16 cellular contexts compared by ENCODE assay signal in genomic region chr3:110816008-110816407, GRCh38.
DNase-seq lines count a peak whose midpoint lies in the region; ATAC-seq, FAIRE-seq and TF ChIP-seq lines count a peak whose summit lies in the region.
"Had no signal": no experiment of that assay in that cellular context is flagged by ENCODE, and none has a peak within 500 bp of the region (broad histone marks: within the 10 kb centered on the region; RNA-seq: fewer than 3 reads in every experiment).

No MANE protein-coding gene starts in this region.

- H4K20me1 ChIP-seq in astrocyte (ENCODE audit: insufficient read depth, low read length): no peaks in the 10 kb centered on the region

- no peaks in the 10 kb centered on the region for H3K9me3 Mint-ChIP-seq in astrocyte (ENCODE audit: unreplicated experiment)
- H3K9me3 Mint-ChIP-seq in progenitor cell of endocrine pancreas (ENCODE audit: low read depth): peaks cover 3% of the 10 kb centered on the region
- H3K9me3 Mint-ChIP-seq: brain had no signal

- H3K4me3 Mint-ChIP-seq in astrocyte (ENCODE audit: unreplicated experiment) (no peak overlapping the region), progenitor cell of endocrine pancreas (ENCODE audit: low read depth) (no peak overlapping the region)
- H3K4me3 Mint-ChIP-seq: brain; CD4-positive, CD25-positive, alpha-beta regulatory T cell; naive thymus-derived CD4-positive, alpha-beta T cell had no signal

- ATAC-seq in GM18870 (IDR thresholded peaks at IDR 0.05; ENCODE audit: unreplicated experiment) (peak; percentile 54), GM21717 (IDR thresholded peaks at IDR 0.05; ENCODE audit: unreplicated experiment) (peak; percentile 48), HG03196 (IDR thresholded peaks at IDR 0.05; ENCODE audit: unreplicated experiment) (peak; percentile 62)
- ATAC-seq: naive thymus-derived CD4-positive, alpha-beta T cell had no signal

- FAIRE-seq in astrocyte (lab: Jason Lieb, UNC): no peak
- FAIRE-seq: HTR-8/SVneo had no signal

- peaks cover 30% of the 10 kb centered on the region for H3K4me1 ChIP-seq in astrocyte (ENCODE audit: insufficient read depth, low read length)

- H3K4me3 ChIP-seq in astrocyte (ENCODE audit: insufficient read depth, low read depth, low read length): no peak overlapping the region

- no peaks in the 10 kb centered on the region for H3K9me3 ChIP-seq in astrocyte (ENCODE audit: insufficient read depth, low read depth, low read length)

- DNase-seq in astrocyte (ENCODE audit: low read depth) (no peak), SIG-M5 treated with dmso at 0.1 percent for 504 hours (lab: John Stamatoyannopoulos, UW; ENCODE audit: unreplicated experiment) (no peak), retina (no peak), NCI-H1694 treated with DMSO at 0.1 percent for 48 hours (lab: John Stamatoyannopoulos, UW) (no peak), progenitor cell of endocrine pancreas (ENCODE audit: low spot score, unreplicated experiment) (no peak)
- DNase-seq: activated CD4-positive, alpha-beta T cell treated with anti-CD3 and anti-CD28 coated beads, Interleukin-2, amount 50 U/mL, for 1 hour; activated gamma-delta T cell treated with Interleukin-2 at 50 U/mL for 16 hours; CD4-positive, CD25-positive, alpha-beta regulatory T cell; naive thymus-derived CD4-positive, alpha-beta T cell; NCI-H510A; substantia nigra had no signal

- H3K27ac Mint-ChIP-seq in astrocyte (ENCODE audit: unreplicated experiment) (peak overlapping the region; percentile 88), progenitor cell of endocrine pancreas (no peak overlapping the region)
- H3K27ac Mint-ChIP-seq: brain; CD4-positive, CD25-positive, alpha-beta regulatory T cell; naive thymus-derived CD4-positive, alpha-beta T cell had no signal

- H3K4me1 Mint-ChIP-seq in astrocyte (ENCODE audit: low read depth, unreplicated experiment) (peaks cover 41% of the 10 kb centered on the region), progenitor cell of endocrine pancreas (ENCODE audit: low read depth) (peaks cover 38% of the 10 kb centered on the region)
- H3K4me1 Mint-ChIP-seq: brain had no signal

- H3K27me3 Mint-ChIP-seq in astrocyte (ENCODE audit: low read depth, unreplicated experiment) (no peaks in the 10 kb centered on the region), progenitor cell of endocrine pancreas (no peaks in the 10 kb centered on the region)
- H3K27me3 Mint-ChIP-seq: brain; CD4-positive, CD25-positive, alpha-beta regulatory T cell had no signal

- no peaks in the 10 kb centered on the region for H3K36me3 ChIP-seq in astrocyte (ENCODE audit: insufficient read depth, low read length)

- TF ChIP-seq CTCF in astrocyte (IDR thresholded peaks at IDR 0.05; ENCODE audit: insufficient read depth, low read depth, low read length) (no peak), progenitor cell of endocrine pancreas (IDR thresholded peaks at IDR 0.05; ENCODE audit: unreplicated experiment) (no peak)

- H3K79me2 ChIP-seq in astrocyte (ENCODE audit: insufficient read depth, low read length): no peaks in the 10 kb centered on the region

- H3K9ac ChIP-seq in astrocyte (ENCODE audit: low read length): no peak overlapping the region

- H3K27me3 ChIP-seq in astrocyte (ENCODE audit: insufficient read depth, low read length): no peaks in the 10 kb centered on the region

- H3K36me3 Mint-ChIP-seq in astrocyte (ENCODE audit: low read depth, unreplicated experiment) (no peaks in the 10 kb centered on the region), progenitor cell of endocrine pancreas (ENCODE audit: insufficient read depth) (peaks cover 2% of the 10 kb centered on the region)
- H3K36me3 Mint-ChIP-seq: brain; CD4-positive, CD25-positive, alpha-beta regulatory T cell; naive thymus-derived CD4-positive, alpha-beta T cell had no signal

- no peak overlapping the region for H3K27ac ChIP-seq in astrocyte (ENCODE audit: low read depth, low read length)

- no peak overlapping the region for H2AFZ ChIP-seq in astrocyte (ENCODE audit: low read depth, low read length)

- H3K4me2 ChIP-seq in astrocyte (ENCODE audit: low read length): peak overlapping the region; percentile 1
